ENCODE assay signal across 8 cellular contexts in the genomic region with DNA sequence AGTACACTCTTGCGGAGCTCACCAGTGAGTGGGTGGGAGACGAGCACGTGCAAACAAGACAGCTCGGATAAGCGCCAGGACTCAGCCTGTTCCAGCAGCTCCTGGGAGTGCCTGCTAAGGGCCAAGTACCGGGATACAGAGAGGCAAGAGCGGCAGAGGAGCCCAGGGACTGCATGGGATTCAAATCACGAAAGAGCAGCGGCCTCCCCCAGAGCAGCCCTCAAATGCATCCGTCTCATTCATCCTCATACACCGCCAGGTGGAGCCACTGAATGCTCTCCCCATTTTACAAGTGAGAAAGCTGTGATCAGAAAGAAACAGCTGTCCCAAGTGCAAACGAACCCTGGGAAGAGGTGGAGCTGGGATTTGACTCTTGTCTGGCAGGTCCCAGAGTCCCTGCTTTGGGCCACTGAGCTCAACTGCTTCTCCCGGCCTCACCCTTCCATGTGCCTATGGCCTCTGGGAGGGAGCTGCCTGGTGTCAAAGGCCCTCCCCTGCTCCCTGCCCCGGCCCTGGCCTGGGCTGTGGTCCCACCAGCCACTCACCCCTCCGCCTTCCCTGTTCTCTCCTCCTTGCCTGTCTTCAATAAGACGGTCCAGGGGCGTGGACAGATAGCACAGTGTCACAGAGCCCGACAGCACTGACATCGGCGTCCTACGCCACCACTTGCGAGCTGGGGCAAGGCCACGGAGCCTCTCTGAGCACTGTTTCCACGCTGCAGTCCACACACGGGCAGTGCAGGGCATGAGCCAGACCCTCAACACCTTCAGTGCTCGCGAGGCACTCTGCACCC.
DNase-seq lines count a peak whose midpoint lies in the region; ATAC-seq, FAIRE-seq and TF ChIP-seq lines count a peak whose summit lies in the region.

No MANE protein-coding gene starts in this region.

- TF ChIP-seq CTCF in astrocyte (IDR thresholded peaks at IDR 0.05; ENCODE audit: insufficient read depth, low read depth, low read length), result peak; percentile 80

- H3K27me3 ChIP-seq in astrocyte (ENCODE audit: insufficient read depth, low read length) (no peaks in the 10 kb centered on the region), right cardiac atrium (ENCODE audit: control insufficient read depth, insufficient read depth) (no peaks in the 10 kb centered on the region)

- ATAC-seq in SK-N-SH treated with all-trans-retinoic acid at 6 μM for 48 hours (peak; percentile 81), right cardiac atrium (peak; percentile 44 to 56), sciatic nerve (peak; percentile 69), HG03571 (IDR thresholded peaks at IDR 0.05; ENCODE audit: unreplicated experiment) (no peak), GM21447 (IDR thresholded peaks at IDR 0.05; ENCODE audit: unreplicated experiment) (no peak)

- H3K79me2 ChIP-seq in astrocyte (ENCODE audit: insufficient read depth, low read length), result no peaks in the 10 kb centered on the region

- H4K20me1 ChIP-seq in astrocyte (ENCODE audit: insufficient read depth, low read length), result no peaks in the 10 kb centered on the region

- peaks cover 3% of the 10 kb centered on the region for H3K36me3 Mint-ChIP-seq in astrocyte (ENCODE audit: low read depth, unreplicated experiment)

- peaks cover 52% of the 10 kb centered on the region for H3K4me1 Mint-ChIP-seq in astrocyte (ENCODE audit: low read depth, unreplicated experiment)

- FAIRE-seq in astrocyte (lab: Jason Lieb, UNC), result no peak

- no peaks in the 10 kb centered on the region for H3K36me3 ChIP-seq in astrocyte (ENCODE audit: insufficient read depth, low read length)

- peak overlapping the region; percentile 70 for H3K4me2 ChIP-seq in astrocyte (ENCODE audit: low read length)

- no peaks in the 10 kb centered on the region for H3K9me3 Mint-ChIP-seq in astrocyte (ENCODE audit: unreplicated experiment)

- DNase-seq in ELR (ENCODE audit: low read depth) (peak; percentile 75), LoVo (ENCODE audit: low spot score) (peak; percentile 39), astrocyte (ENCODE audit: low read depth) (peak; percentile 61), right cardiac atrium (peak; percentile 71 to 90 (median 82)), sciatic nerve (ENCODE audit: low spot score) (peak; percentile 77)

- H3K9me3 ChIP-seq in astrocyte (ENCODE audit: insufficient read depth, low read depth, low read length) (no peaks in the 10 kb centered on the region), right cardiac atrium (ENCODE audit: control insufficient read depth, low read length) (no peaks in the 10 kb centered on the region)

- H3K4me1 ChIP-seq in astrocyte (ENCODE audit: insufficient read depth, low read length) (peaks cover 33% of the 10 kb centered on the region), right cardiac atrium (ENCODE audit: control insufficient read depth, insufficient read depth, low read length) (peaks cover 3% of the 10 kb centered on the region)

- peak overlapping the region; percentile 0 for H3K27ac Mint-ChIP-seq in astrocyte (ENCODE audit: unreplicated experiment)

- H3K4me3 Mint-ChIP-seq in astrocyte (ENCODE audit: unreplicated experiment), result no peak overlapping the region

- intact Hi-C loops in right cardiac atrium (cut with DNase I), result no loop called here
- intact Hi-C loops in sciatic nerve (cut with DNase I), result no loop called here

- H3K9ac ChIP-seq in astrocyte (ENCODE audit: low read length), result peak overlapping the region; percentile 40

- no peak overlapping the region for H3K27ac ChIP-seq in astrocyte (ENCODE audit: low read depth, low read length)
- H3K27ac ChIP-seq in right cardiac atrium (ENCODE audit: low read length), result peak overlapping the region; percentile 14

- peaks cover 9% of the 10 kb centered on the region for H3K27me3 Mint-ChIP-seq in astrocyte (ENCODE audit: low read depth, unreplicated experiment)

- H3K4me3 ChIP-seq in astrocyte (ENCODE audit: insufficient read depth, low read depth, low read length) (no peak overlapping the region), right cardiac atrium (ENCODE audit: low read length) (no peak overlapping the region)

- peak overlapping the region; percentile 66 for H2AFZ ChIP-seq in astrocyte (ENCODE audit: low read depth, low read length)

- WGBS in right cardiac atrium, result 49% methylated on average over 27 of the region's 27 CpGs

TF ChIP-seq in SK-N-SH treated with all-trans-retinoic acid at 6 μM for 48 hours, 23 proteins besides CTCF, POLR2A, EP300 and RAD21:
- TF ChIP-seq ARNTL (CRISPR knock-in tag; IDR thresholded peaks at IDR 0.05; ENCODE audit: borderline replicate concordance, low read depth) (no peak), ISL1 (CRISPR knock-in tag; IDR thresholded peaks at IDR 0.05) (no peak), TSHZ2 (CRISPR knock-in tag; IDR thresholded peaks at IDR 0.05) (no peak), CSDC2 (CRISPR knock-in tag; IDR thresholded peaks at IDR 0.05) (no peak), ZNF8 (CRISPR knock-in tag; IDR thresholded peaks at IDR 0.05) (no peak), PPARA (CRISPR knock-in tag; IDR thresholded peaks at IDR 0.05; ENCODE audit: borderline replicate concordance) (no peak), POU6F1 (CRISPR knock-in tag; IDR thresholded peaks at IDR 0.05; ENCODE audit: borderline replicate concordance, low read depth) (no peak), ZNF70 (CRISPR knock-in tag; IDR thresholded peaks at IDR 0.05) (no peak), RARB (CRISPR knock-in tag; IDR thresholded peaks at IDR 0.05) (no peak), ESRRG (CRISPR knock-in tag; IDR thresholded peaks at IDR 0.05) (no peak), SNAI2 (CRISPR knock-in tag; IDR thresholded peaks at IDR 0.05) (no peak), ZFP3 (CRISPR knock-in tag; IDR thresholded peaks at IDR 0.05) (no peak)
- TF ChIP-seq, protein P1, sequence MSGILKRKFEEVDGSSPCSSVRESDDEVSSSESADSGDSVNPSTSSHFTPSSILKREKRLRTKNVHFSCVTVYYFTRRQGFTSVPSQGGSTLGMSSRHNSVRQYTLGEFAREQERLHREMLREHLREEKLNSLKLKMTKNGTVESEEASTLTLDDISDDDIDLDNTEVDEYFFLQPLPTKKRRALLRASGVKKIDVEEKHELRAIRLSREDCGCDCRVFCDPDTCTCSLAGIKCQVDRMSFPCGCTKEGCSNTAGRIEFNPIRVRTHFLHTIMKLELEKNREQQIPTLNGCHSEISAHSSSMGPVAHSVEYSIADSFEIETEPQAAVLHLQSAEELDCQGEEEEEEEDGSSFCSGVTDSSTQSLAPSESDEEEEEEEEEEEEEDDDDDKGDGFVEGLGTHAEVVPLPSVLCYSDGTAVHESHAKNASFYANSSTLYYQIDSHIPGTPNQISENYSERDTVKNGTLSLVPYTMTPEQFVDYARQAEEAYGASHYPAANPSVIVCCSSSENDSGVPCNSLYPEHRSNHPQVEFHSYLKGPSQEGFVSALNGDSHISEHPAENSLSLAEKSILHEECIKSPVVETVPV (CRISPR knock-in tag; IDR thresholded peaks at IDR 0.05), result no peak
TF ChIP-seq in SK-N-SH treated with all-trans-retinoic acid at 6 μM for 48 hours: peak in this region for 0.

Comparison
In these comparisons a context has a peak if more than half of its experiments do, and no peak if none do; other contexts are left out.
1. ATAC-seq: peak in SK-N-SH treated with all-trans-retinoic acid at 6 μM for 48 hours (single experiment), right cardiac atrium (2 of 2) and sciatic nerve (single experiment); none in HG03571 (single experiment) and GM21447 (single experiment).
2. Peak in every context shown above with its lines, with median percentiles within 50 percentile points of each other: DNase-seq.